8 cellular contexts compared by ENCODE assay signal in the genomic region with DNA sequence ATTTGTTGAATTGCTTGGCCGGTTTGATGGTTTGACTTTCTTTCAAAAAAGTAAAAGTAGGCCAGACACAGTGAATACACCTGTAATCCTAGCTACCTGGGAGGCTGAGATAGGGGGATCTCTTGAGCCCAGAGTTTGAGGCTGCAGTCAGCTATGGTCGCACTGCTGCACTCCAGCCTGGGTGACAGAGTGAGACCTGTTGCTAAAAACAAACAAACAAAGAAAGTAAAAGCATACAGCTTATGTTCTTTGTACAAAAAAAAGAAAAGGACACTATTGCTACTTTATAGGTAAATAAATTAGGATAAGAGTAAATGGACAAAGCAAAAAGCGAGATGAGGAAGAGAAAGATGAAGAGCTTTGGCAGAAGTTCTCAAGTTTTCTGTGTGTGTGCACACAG.
"Had no signal": no experiment of that assay in that cellular context is flagged by ENCODE, and none has a peak within 500 bp of the region (broad histone marks: within the 10 kb centered on the region; RNA-seq: fewer than 3 reads in every experiment).

No MANE protein-coding gene starts in this region.

- H3K4me3 ChIP-seq: GM23248, GM23338, HAP-1 had no signal

- H3K27ac ChIP-seq: GM23248 had no signal

- H3K36me3 ChIP-seq: HAP-1 had no signal

- H3K9me3 ChIP-seq: HAP-1 had no signal

- H3K4me1 ChIP-seq: HAP-1 had no signal

- DNase-seq: GM23248, GOT3, H7, H9, HCEC 1CT, HFFc6 had no signal
